Comparison of ENCODE assay signal across 8 cellular contexts in the genomic region with DNA sequence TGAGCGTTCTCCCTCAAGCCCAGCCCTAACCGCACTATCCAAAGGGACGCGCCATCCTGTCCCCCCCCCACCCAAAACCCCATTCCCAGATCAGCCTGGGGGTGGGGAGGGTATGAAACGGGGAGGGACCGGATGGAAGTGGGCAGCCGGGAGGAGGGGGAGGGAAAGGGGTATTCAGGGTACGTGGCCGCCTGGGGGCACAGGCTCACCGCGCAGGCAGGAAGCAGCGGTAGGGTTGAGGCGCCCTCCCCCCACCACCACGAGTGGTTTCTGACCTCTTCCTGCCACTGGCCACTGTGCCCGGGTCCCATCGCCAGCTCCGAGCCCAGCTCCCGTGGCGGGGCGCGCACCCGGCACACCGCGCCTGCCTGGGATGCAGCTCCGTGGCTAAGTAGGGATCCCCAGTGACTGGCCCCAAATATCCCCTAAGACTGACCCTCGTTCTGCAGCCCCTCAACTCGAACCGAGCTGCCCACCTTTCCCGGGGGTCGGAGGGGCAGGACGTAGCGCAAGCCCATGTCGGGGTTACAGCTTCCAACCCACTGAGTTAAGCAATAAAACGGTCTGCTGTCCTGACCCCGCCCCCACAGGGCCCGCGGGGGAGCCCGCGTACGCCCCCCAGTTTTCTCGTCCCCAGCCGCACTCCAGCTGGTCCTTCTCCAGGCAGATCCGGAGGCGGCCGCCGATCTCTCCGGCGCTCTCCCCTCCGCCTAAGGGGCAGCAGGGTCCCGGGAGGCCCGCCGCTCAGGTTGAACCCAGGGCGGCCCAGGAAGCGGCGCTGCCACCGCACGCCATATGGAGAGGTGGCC. TPM values are rescaled to one million over a fixed set of nuclear protein-coding genes. Genes with fewer than 3 reads are reported as not detected.
A peak's percentile ranks its signal among the peaks of the same experiment; 100 is the strongest.
DNase-seq lines count a peak whose midpoint lies in the region; ATAC-seq lines count a peak whose summit lies in the region.

No MANE protein-coding gene starts in this region.

- H3K4me3 ChIP-seq in effector memory CD4-positive, alpha-beta T cell (ENCODE audit: insufficient read depth, low read depth, low read length, poor library complexity, severe bottlenecking): peak overlapping the region; percentile 82
- H3K4me3 ChIP-seq in mesendoderm (ENCODE audit: low read length): peak overlapping the region; percentile 88

- peak overlapping the region; percentile 86 to 91 for H3K27ac Mint-ChIP-seq in stimulated activated naive CD8-positive, alpha-beta T cell treated with anti-CD3 and anti-CD28 coated beads, Interleukin-15, amount 100 ng/mL, for 72 hours

- H3K9me3 ChIP-seq in effector memory CD4-positive, alpha-beta T cell (ENCODE audit: control insufficient read depth, low read length): no peaks in the 10 kb centered on the region

- H2AK5ac ChIP-seq in mesendoderm (ENCODE audit: low read length): peak overlapping the region; percentile 27

- peaks cover 55% of the 10 kb centered on the region for H3K4me1 Mint-ChIP-seq in stimulated activated naive CD8-positive, alpha-beta T cell treated with anti-CD3 and anti-CD28 coated beads, Interleukin-15, amount 100 ng/mL, for 72 hours

- H3K27me3 ChIP-seq in effector memory CD4-positive, alpha-beta T cell (replicated peaks; ENCODE audit: control insufficient read depth, insufficient read depth, low read length, poor library complexity, severe bottlenecking): no peaks in the 10 kb centered on the region
- no peaks in the 10 kb centered on the region for H3K27me3 ChIP-seq in mesendoderm (ENCODE audit: insufficient read depth, low read length, poor library complexity)

- peak overlapping the region; percentile 84 to 97 for H3K4me3 Mint-ChIP-seq in stimulated activated naive CD8-positive, alpha-beta T cell treated with anti-CD3 and anti-CD28 coated beads, Interleukin-15, amount 100 ng/mL, for 72 hours

- peaks cover 10% of the 10 kb centered on the region for H3K4me1 ChIP-seq in effector memory CD4-positive, alpha-beta T cell (ENCODE audit: control insufficient read depth, insufficient read depth, low read length, poor library complexity, severe bottlenecking)
- peaks cover 9% of the 10 kb centered on the region for H3K4me1 ChIP-seq in mesendoderm (ENCODE audit: control insufficient read depth, low read depth, low read length)

- peaks cover 9 to 21% of the 10 kb centered on the region in 2 donors for H3K9me3 Mint-ChIP-seq in stimulated activated naive CD8-positive, alpha-beta T cell treated with anti-CD3 and anti-CD28 coated beads, Interleukin-15, amount 100 ng/mL, for 72 hours

- no peaks in the 10 kb centered on the region for H3K27me3 Mint-ChIP-seq in stimulated activated naive CD8-positive, alpha-beta T cell treated with anti-CD3 and anti-CD28 coated beads, Interleukin-15, amount 100 ng/mL, for 72 hours

- peaks cover 55% of the 10 kb centered on the region for H3K79me2 ChIP-seq in mesendoderm (ENCODE audit: control insufficient read depth, insufficient read depth, low read length)

- no peak overlapping the region for H4K8ac ChIP-seq in mesendoderm (ENCODE audit: low read depth, low read length)

- H3K27ac ChIP-seq in effector memory CD4-positive, alpha-beta T cell (ENCODE audit: insufficient read depth, low read length, poor library complexity, severe bottlenecking): peak overlapping the region; percentile 53
- H3K27ac ChIP-seq in mesendoderm (ENCODE audit: low read depth, low read length): peak overlapping the region; percentile 98

- ATAC-seq in stimulated activated naive CD8-positive, alpha-beta T cell treated with anti-CD3 and anti-CD28 coated beads, Interleukin-15, amount 100 ng/mL, for 72 hours: peak; percentile 69
- no peak for ATAC-seq in HG03565 (IDR thresholded peaks at IDR 0.05; ENCODE audit: unreplicated experiment)

- peak overlapping the region; percentile 78 for H3K4me2 ChIP-seq in mesendoderm (ENCODE audit: low read length)

- no CpG with 5 or more reads among the region's 57 CpGs for WGBS in mesendoderm (ENCODE audit: extremely low coverage, insufficient coverage, low lambda C conversion rate)

- peak overlapping the region; percentile 98 for H3K4ac ChIP-seq in mesendoderm (ENCODE audit: low read depth, low read length)

- H2BK5ac ChIP-seq in mesendoderm (ENCODE audit: low read length): peak overlapping the region; percentile 95

- H2BK120ac ChIP-seq in mesendoderm (ENCODE audit: low read depth, low read length): peak overlapping the region; percentile 82

- peaks cover 12% of the 10 kb centered on the region for H3K79me1 ChIP-seq in mesendoderm (ENCODE audit: low read length)

- H3K36me3 ChIP-seq in effector memory CD4-positive, alpha-beta T cell (ENCODE audit: control insufficient read depth, insufficient read depth, low read length): peaks cover 6% of the 10 kb centered on the region
- peaks cover 5% of the 10 kb centered on the region for H3K36me3 ChIP-seq in mesendoderm (ENCODE audit: control insufficient read depth, insufficient read depth, low read length)

- peak; percentile 18 for DNase-seq in SKM-1 treated with dmso at 0.1 percent for 144 hours (lab: John Stamatoyannopoulos, UW; ENCODE audit: unreplicated experiment)
- DNase-seq in SKM-1 (lab: John Stamatoyannopoulos, UW; ENCODE audit: unreplicated experiment): no peak
- peak; percentile 40 for DNase-seq in NCI-H146 (lab: John Stamatoyannopoulos, UW)
- DNase-seq in activated CD4-positive, alpha-beta T cell treated with anti-CD3 and anti-CD28 coated beads, Interleukin-2, amount 50 U/mL, for 4 hours: peak; percentile 15 to 30
- DNase-seq in effector memory CD4-positive, alpha-beta T cell: no peak
- DNase-seq in mesendoderm: peak; percentile 88
- peak; percentile 76 to 88 for DNase-seq in stimulated activated naive CD8-positive, alpha-beta T cell treated with anti-CD3 and anti-CD28 coated beads, Interleukin-15, amount 100 ng/mL, for 72 hours

- no peak overlapping the region for H2BK15ac ChIP-seq in mesendoderm (replicated peaks; ENCODE audit: low read depth)

- peak overlapping the region; percentile 96 for H3K23ac ChIP-seq in mesendoderm (ENCODE audit: low read length)

- no peak overlapping the region for H4K5ac ChIP-seq in mesendoderm (ENCODE audit: low read length)

- H3K9ac ChIP-seq in mesendoderm (ENCODE audit: low read length): peak overlapping the region; percentile 95

- peak overlapping the region; percentile 97 for H3K56ac ChIP-seq in mesendoderm (ENCODE audit: low read length)

- peak overlapping the region; percentile 97 for H3K18ac ChIP-seq in mesendoderm (ENCODE audit: low read length)

RNA-seq across cellular contexts. Expression of gene ACTN1, which starts 1.2 kb away (rescaled TPM):
- polyA plus RNA-seq in mesendoderm (2013, experiment 1 of 2): 242 TPM
- polyA plus RNA-seq in mesendoderm (2013, experiment 2 of 2): 251 TPM

Comparison
In these comparisons a context has a peak if more than half of its experiments do, and no peak if none do; other contexts are left out.
1. DNase-seq: peak in SKM-1 treated with dmso at 0.1 percent for 144 hours (single experiment), NCI-H146 (single experiment), activated CD4-positive, alpha-beta T cell treated with anti-CD3 and anti-CD28 coated beads, Interleukin-2, amount 50 U/mL, for 4 hours (2 of 2), mesendoderm (single experiment) and stimulated activated naive CD8-positive, alpha-beta T cell treated with anti-CD3 and anti-CD28 coated beads, Interleukin-15, amount 100 ng/mL, for 72 hours (2 of 2); none in SKM-1 (single experiment) and effector memory CD4-positive, alpha-beta T cell (0 of 3).